In genomic region chr7:99504603-99505323, GRCh38 we compare ENCODE assay signal across 1 cellular context.
TF ChIP-seq lines count a peak whose summit lies in the region.

ZKSCAN5 (plus strand) TSS chr7:99504662; CDS start chr7:99506045, 1,383 bp downstream.

TF ChIP-seq in HepG2, 621 proteins besides CTCF, POLR2A, EP300 and RAD21 (continued from another document and continues in another):
- TF ChIP-seq THAP8 (CRISPR knock-in tag; IDR thresholded peaks at IDR 0.05; ENCODE audit: borderline replicate concordance) (no peak; the same call in 1 of the 2 replicates), MBD4 (IDR thresholded peaks at IDR 0.05; ENCODE audit: borderline replicate concordance, low read length) (no peak), ZNF331 (CRISPR knock-in tag; IDR thresholded peaks at IDR 0.05) (no peak), ZNF891 (CRISPR knock-in tag; IDR thresholded peaks at IDR 0.05) (no peak; the same call in 1 of the 2 replicates), ERF (CRISPR knock-in tag; IDR thresholded peaks at IDR 0.05) (no peak), BCLAF1 (IDR thresholded peaks at IDR 0.05) (no peak), HOXA5 (CRISPR knock-in tag; IDR thresholded peaks at IDR 0.05) (0 out of 2 replicates have a peak, but pooled peaks have one; percentile 9), FUBP1 (CRISPR knock-in tag; IDR thresholded peaks at IDR 0.05; ENCODE audit: borderline replicate concordance) (no peak; the same call in 1 of the 2 replicates), ARID5B (CRISPR knock-in tag; IDR thresholded peaks at IDR 0.05) (no peak), TBL1XR1 (IDR thresholded peaks at IDR 0.05; ENCODE audit: borderline replicate concordance, low read length, partially characterized antibody) (peak; percentile 21), NFE2 (CRISPR knock-in tag; IDR thresholded peaks at IDR 0.05) (no peak), KMT2B (CRISPR knock-in tag; IDR thresholded peaks at IDR 0.05) (no peak; the same call in 1 of the 2 replicates), XBP1 (CRISPR knock-in tag; IDR thresholded peaks at IDR 0.05) (no peak), MAF1 (CRISPR knock-in tag; IDR thresholded peaks at IDR 0.05; ENCODE audit: borderline replicate concordance) (no peak), ZNF770 (CRISPR knock-in tag; IDR thresholded peaks at IDR 0.05) (0 out of 2 replicates have a peak, but pooled peaks have one; percentile 14), MYPOP (CRISPR knock-in tag; IDR thresholded peaks at IDR 0.05) (0 out of 2 replicates have a peak, but pooled peaks have one; percentile 42), SP140L (CRISPR knock-in tag; IDR thresholded peaks at IDR 0.05; ENCODE audit: borderline replicate concordance) (no peak), ATF5 (CRISPR knock-in tag; IDR thresholded peaks at IDR 0.05; ENCODE audit: low read depth) (no peak), DBP (CRISPR knock-in tag; IDR thresholded peaks at IDR 0.05; ENCODE audit: not compliant biosample characterization) (no peak), MATR3 (CRISPR knock-in tag; IDR thresholded peaks at IDR 0.05) (no peak), MTF1 (CRISPR knock-in tag; IDR thresholded peaks at IDR 0.05) (no peak), ZNF512 (CRISPR knock-in tag; IDR thresholded peaks at IDR 0.05) (no peak), THAP11 (CRISPR knock-in tag; IDR thresholded peaks at IDR 0.05) (peak; percentile 96), TEF (CRISPR knock-in tag; IDR thresholded peaks at IDR 0.05) (no peak), ZNF446 (CRISPR knock-in tag; IDR thresholded peaks at IDR 0.05) (no peak), IRF2 (CRISPR knock-in tag; IDR thresholded peaks at IDR 0.05) (peak; percentile 46; the same call in 1 of the 2 replicates), ZNF550 (CRISPR knock-in tag; IDR thresholded peaks at IDR 0.05; ENCODE audit: borderline replicate concordance) (no peak), FOSL2 (CRISPR knock-in tag; IDR thresholded peaks at IDR 0.05) (no peak), SNAI1 (CRISPR knock-in tag; IDR thresholded peaks at IDR 0.05; ENCODE audit: borderline replicate concordance) (no peak), BCL3 (CRISPR knock-in tag; IDR thresholded peaks at IDR 0.05) (peak; percentile 61), CSRNP1 (CRISPR knock-in tag; IDR thresholded peaks at IDR 0.05) (no peak), ZSCAN9 (CRISPR knock-in tag; IDR thresholded peaks at IDR 0.05; ENCODE audit: borderline replicate concordance) (no peak), ZNF230 (CRISPR knock-in tag; IDR thresholded peaks at IDR 0.05) (no peak; the same call in 1 of the 2 replicates), ZNF33B (CRISPR knock-in tag; IDR thresholded peaks at IDR 0.05) (0 out of 2 replicates have a peak, but pooled peaks have one; percentile 38), TEAD3 (CRISPR knock-in tag; optimal IDR thresholded peaks at IDR 0.05; ENCODE audit: borderline replicate concordance) (peak; percentile 10), ZNF205 (CRISPR knock-in tag; IDR thresholded peaks at IDR 0.05) (no peak), FOSL1 (CRISPR knock-in tag; IDR thresholded peaks at IDR 0.05; ENCODE audit: borderline replicate concordance) (no peak), ZNF616 (CRISPR knock-in tag; IDR thresholded peaks at IDR 0.05; ENCODE audit: low read depth) (no peak), KDM3A (CRISPR knock-in tag; IDR thresholded peaks at IDR 0.05; ENCODE audit: low read depth) (no peak), ZNF124 (CRISPR knock-in tag; IDR thresholded peaks at IDR 0.05) (no peak), ZFAT (CRISPR knock-in tag; conservative IDR thresholded peaks at IDR 0.05) (no peak), ZNF749 (CRISPR knock-in tag; IDR thresholded peaks at IDR 0.05; ENCODE audit: borderline replicate concordance) (no peak)
